Comparison of ENCODE assay signal across 8 cellular contexts in genomic region chr4:39970559-39971270, GRCh38. TPM values are rescaled to one million over a fixed set of nuclear protein-coding genes. Genes with fewer than 3 reads are reported as not detected.
DNase-seq lines count a peak whose midpoint lies in the region; ATAC-seq lines count a peak whose summit lies in the region.

No MANE protein-coding gene starts in this region.

- no peak overlapping the region for H3K4me3 ChIP-seq in neuronal stem cell (ENCODE audit: low read length in 2 of 2)

- no peak overlapping the region for H3K4ac ChIP-seq in neuronal stem cell (ENCODE audit: low read length)

- peak; percentile 79 for ATAC-seq in HG03342 (IDR thresholded peaks at IDR 0.05; ENCODE audit: unreplicated experiment)
- ATAC-seq in activated naive CD8-positive, alpha-beta T cell treated with anti-CD3 and anti-CD28 coated beads, Interleukin-2, amount 50 U/mL, for 24 hours = no peak
- ATAC-seq in HG03039 (IDR thresholded peaks at IDR 0.05; ENCODE audit: unreplicated experiment) = no peak

- H3K9me3 Mint-ChIP-seq in activated CD4-positive, alpha-beta memory T cell treated with anti-CD3 and anti-CD28 coated beads, Interleukin-2, amount 10 ng/mL, durations not matched to agents 7 days and 5 days = no peaks in the 10 kb centered on the region
- H3K9me3 Mint-ChIP-seq in activated CD4-positive, alpha-beta memory T cell treated with anti-CD3 and anti-CD28 coated beads for 36 hours = no peaks in the 10 kb centered on the region
- no peaks in the 10 kb centered on the region for H3K9me3 Mint-ChIP-seq in activated naive CD8-positive, alpha-beta T cell treated with anti-CD3 and anti-CD28 coated beads, Interleukin-2, amount 50 U/mL, for 24 hours

- H3K4me1 Mint-ChIP-seq in activated CD4-positive, alpha-beta memory T cell treated with anti-CD3 and anti-CD28 coated beads, Interleukin-2, amount 10 ng/mL, durations not matched to agents 7 days and 5 days = peaks cover 44% of the 10 kb centered on the region
- H3K4me1 Mint-ChIP-seq in activated CD4-positive, alpha-beta memory T cell treated with anti-CD3 and anti-CD28 coated beads for 36 hours (ENCODE audit: low read depth) = peaks cover 47% of the 10 kb centered on the region
- H3K4me1 Mint-ChIP-seq in activated naive CD8-positive, alpha-beta T cell treated with anti-CD3 and anti-CD28 coated beads, Interleukin-2, amount 50 U/mL, for 24 hours = peaks cover 58% of the 10 kb centered on the region

- H2BK5ac ChIP-seq in neuronal stem cell (ENCODE audit: low read length) = no peak overlapping the region

- no peak overlapping the region for H4K91ac ChIP-seq in neuronal stem cell (ENCODE audit: low read depth, low read length, poor library complexity)

- peaks cover 2% of the 10 kb centered on the region for H3K79me1 ChIP-seq in neuronal stem cell (ENCODE audit: low read depth, low read length)

- H3K9ac ChIP-seq in neuronal stem cell (ENCODE audit: low read depth, low read length, poor library complexity) = no peak overlapping the region

- H3K27ac Mint-ChIP-seq in activated CD4-positive, alpha-beta memory T cell treated with anti-CD3 and anti-CD28 coated beads, Interleukin-2, amount 10 ng/mL, durations not matched to agents 7 days and 5 days = peak overlapping the region; percentile 31
- no peak overlapping the region for H3K27ac Mint-ChIP-seq in activated CD4-positive, alpha-beta memory T cell treated with anti-CD3 and anti-CD28 coated beads for 36 hours
- H3K27ac Mint-ChIP-seq in activated naive CD8-positive, alpha-beta T cell treated with anti-CD3 and anti-CD28 coated beads, Interleukin-2, amount 50 U/mL, for 24 hours = peak overlapping the region; percentile 4

- H3K9me3 ChIP-seq in neuronal stem cell (replicated peaks in 1 of 2; ENCODE audit: control insufficient read depth in 2 of 2, insufficient read depth in 1 of 2, low read depth in 1 of 2, low read length in 2 of 2) = peaks cover 2 to 8% of the 10 kb centered on the region in 2 donors

- no peak overlapping the region for H3K23ac ChIP-seq in neuronal stem cell (ENCODE audit: low read depth, low read length, poor library complexity)

- no peak overlapping the region for H2AFZ ChIP-seq in neuronal stem cell (ENCODE audit: low read length)

- no peak for DNase-seq in activated CD4-positive, alpha-beta memory T cell treated with anti-CD3 and anti-CD28 coated beads, Interleukin-2, amount 10 ng/mL, durations not matched to agents 7 days and 5 days
- DNase-seq in activated CD4-positive, alpha-beta memory T cell treated with anti-CD3 and anti-CD28 coated beads for 36 hours = no peak
- no peak for DNase-seq in activated naive CD8-positive, alpha-beta T cell treated with anti-CD3 and anti-CD28 coated beads, Interleukin-2, amount 50 U/mL, for 24 hours
- DNase-seq in neuronal stem cell (ENCODE audit: low spot score) = no peak
- no peak for DNase-seq in hippocampal formation (lab: John Stamatoyannopoulos, UW)
- DNase-seq in NCI-H1092 treated with DMSO at 0.1 percent for 48 hours (lab: John Stamatoyannopoulos, UW) = no peak

- H3K27me3 Mint-ChIP-seq in activated CD4-positive, alpha-beta memory T cell treated with anti-CD3 and anti-CD28 coated beads, Interleukin-2, amount 10 ng/mL, durations not matched to agents 7 days and 5 days = no peaks in the 10 kb centered on the region
- H3K27me3 Mint-ChIP-seq in activated CD4-positive, alpha-beta memory T cell treated with anti-CD3 and anti-CD28 coated beads for 36 hours = no peaks in the 10 kb centered on the region
- no peaks in the 10 kb centered on the region for H3K27me3 Mint-ChIP-seq in activated naive CD8-positive, alpha-beta T cell treated with anti-CD3 and anti-CD28 coated beads, Interleukin-2, amount 50 U/mL, for 24 hours

- H2BK15ac ChIP-seq in neuronal stem cell (ENCODE audit: low read length) = no peak overlapping the region

- intact Hi-C loops in activated CD4-positive, alpha-beta memory T cell treated with anti-CD3 and anti-CD28 coated beads for 36 hours (cut with micrococcal nuclease) = loop anchor here (10.0 kb wide), 1 partner anchor 126 kb away; no protein-coding TSS in a partner anchor

- H2BK12ac ChIP-seq in neuronal stem cell (ENCODE audit: low read length) = no peak overlapping the region

- H3K18ac ChIP-seq in neuronal stem cell (ENCODE audit: low read length) = no peak overlapping the region

- CTCF ChIA-PET in activated CD4-positive, alpha-beta memory T cell treated with anti-CD3 and anti-CD28 coated beads, Interleukin-2, amount 10 ng/mL, durations not matched to agents 7 days and 5 days (lab: Charles Lee) = interaction anchor here (0.6 to 1.4 kb wide), 4 partner anchors 22 to 501 kb away, joined by 3 to 5 read pairs (median 4); partner anchors contain the start of gene N4BP2
- CTCF ChIA-PET in activated CD4-positive, alpha-beta memory T cell treated with anti-CD3 and anti-CD28 coated beads for 36 hours (lab: Charles Lee) = no interaction called here

- H3K4me2 ChIP-seq in neuronal stem cell (ENCODE audit: insufficient read depth, low read length, poor library complexity, severe bottlenecking) = no peak overlapping the region

- no peak overlapping the region for H4K8ac ChIP-seq in neuronal stem cell (ENCODE audit: low read depth, low read length)

- H3K36me3 Mint-ChIP-seq in activated CD4-positive, alpha-beta memory T cell treated with anti-CD3 and anti-CD28 coated beads, Interleukin-2, amount 10 ng/mL, durations not matched to agents 7 days and 5 days (ENCODE audit: low read depth) = peaks cover 47% of the 10 kb centered on the region
- peaks cover 28% of the 10 kb centered on the region for H3K36me3 Mint-ChIP-seq in activated CD4-positive, alpha-beta memory T cell treated with anti-CD3 and anti-CD28 coated beads for 36 hours
- peaks cover 52% of the 10 kb centered on the region for H3K36me3 Mint-ChIP-seq in activated naive CD8-positive, alpha-beta T cell treated with anti-CD3 and anti-CD28 coated beads, Interleukin-2, amount 50 U/mL, for 24 hours (ENCODE audit: low read depth)

- no peak overlapping the region for H2AK5ac ChIP-seq in neuronal stem cell (ENCODE audit: low read depth, low read length)

- H2BK120ac ChIP-seq in neuronal stem cell (ENCODE audit: low read depth, low read length) = no peak overlapping the region

- no CpG with 5 or more reads among the region's 11 CpGs for WGBS in neuronal stem cell (ENCODE audit: extremely low coverage in 2 of 2, insufficient read length in 2 of 2, insufficient replicate concordance in 1 of 2), 2 donors

- POLR2A ChIA-PET in activated CD4-positive, alpha-beta memory T cell treated with anti-CD3 and anti-CD28 coated beads, Interleukin-2, amount 10 ng/mL, durations not matched to agents 7 days and 5 days (lab: Charles Lee) = no interaction called here
- POLR2A ChIA-PET in activated CD4-positive, alpha-beta memory T cell treated with anti-CD3 and anti-CD28 coated beads for 36 hours (lab: Charles Lee) = no interaction called here

- H3K4me1 ChIP-seq in neuronal stem cell (ENCODE audit: control insufficient read depth in 2 of 2, insufficient read depth in 1 of 2, low read depth in 1 of 2, low read length in 2 of 2) = peaks cover 2 to 3% of the 10 kb centered on the region in 2 donors

- H3K4me3 Mint-ChIP-seq in activated CD4-positive, alpha-beta memory T cell treated with anti-CD3 and anti-CD28 coated beads, Interleukin-2, amount 10 ng/mL, durations not matched to agents 7 days and 5 days = no peak overlapping the region
- H3K4me3 Mint-ChIP-seq in activated CD4-positive, alpha-beta memory T cell treated with anti-CD3 and anti-CD28 coated beads for 36 hours = no peak overlapping the region
- H3K4me3 Mint-ChIP-seq in activated naive CD8-positive, alpha-beta T cell treated with anti-CD3 and anti-CD28 coated beads, Interleukin-2, amount 50 U/mL, for 24 hours = peak overlapping the region; percentile 26

- H3K36me3 ChIP-seq in neuronal stem cell (replicated peaks in 1 of 2; ENCODE audit: control insufficient read depth in 2 of 2, insufficient read depth in 2 of 2, low read length in 2 of 2) = peaks cover 14 to 86% of the 10 kb centered on the region in 2 donors

- H3K27me3 ChIP-seq in neuronal stem cell (ENCODE audit: control insufficient read depth in 3 of 3, insufficient read depth in 3 of 3, low read depth in 1 of 3, low read length in 3 of 3) = no peaks in the 10 kb centered on the region

- no peak overlapping the region for H3K14ac ChIP-seq in neuronal stem cell (ENCODE audit: low read length)

- peak overlapping the region; percentile 23 for H3K27ac ChIP-seq in neuronal stem cell (replicated peaks; ENCODE audit: low read length)

RNA-seq across cellular contexts. Expression of gene PDS5A, which starts 7.0 kb away (rescaled TPM):
- 10 to 100 TPM; 97.8 to 99.6 TPM for total RNA-seq in activated CD4-positive, alpha-beta memory T cell treated with anti-CD3 and anti-CD28 coated beads, Interleukin-2, amount 10 ng/mL, durations not matched to agents 7 days and 5 days
- total RNA-seq in activated CD4-positive, alpha-beta memory T cell treated with anti-CD3 and anti-CD28 coated beads for 36 hours = 100 to 1,000 TPM; 101 to 103 TPM
- 36.4 TPM for polyA plus RNA-seq in neuronal stem cell (2013, experiment 1 of 2)
- polyA plus RNA-seq in neuronal stem cell (2013, experiment 2 of 2) = 36.7 TPM
